21 cellular contexts compared by ENCODE assay signal in genomic region chr10:9009505-9009904, GRCh38.
A peak's percentile ranks its signal among the peaks of the same experiment; 100 is the strongest.
DNase-seq lines count a peak whose midpoint lies in the region; ATAC-seq and TF ChIP-seq lines count a peak whose summit lies in the region.
"Had no signal": no experiment of that assay in that cellular context is flagged by ENCODE, and none has a peak within 500 bp of the region (broad histone marks: within the 10 kb centered on the region; RNA-seq: fewer than 3 reads in every experiment).

No MANE protein-coding gene starts in this region.

- H3K4me1 ChIP-seq in A673 (ENCODE audit: insufficient read depth, low read length, poor library complexity, severe bottlenecking) (no peaks in the 10 kb centered on the region), H9 (ENCODE audit: insufficient read depth, low read length) (no peaks in the 10 kb centered on the region; the same call in 1 of the 2 replicates)

- peak overlapping the region; percentile 85 for H3K27ac Mint-ChIP-seq in CD4-positive, alpha-beta T cell
- no peak overlapping the region for H3K27ac Mint-ChIP-seq in activated CD8-positive, alpha-beta T cell treated with anti-CD3 and anti-CD28 coated beads, Interleukin-2, amount 10 ng/mL, durations not matched to agents 7 days and 5 days
- H3K27ac Mint-ChIP-seq in H9, result peak overlapping the region in 1 of 3 experiments; percentile 67; a peak in 1 of 7 replicates
- H3K27ac Mint-ChIP-seq: activated naive CD4-positive, alpha-beta T cell treated with anti-CD3 and anti-CD28 coated beads for 36 hours; stimulated activated naive B cell treated with anti-CD40 and anti-IgM and Interleukin-4, amounts not matched to agents 10 μg/mL and 1 μg/mL and 100 μg/mL, for 72 hours had no signal

- H3K36me3 ChIP-seq in A673 (ENCODE audit: insufficient read depth, low read length, poor library complexity, severe bottlenecking), result no peaks in the 10 kb centered on the region
- H3K36me3 ChIP-seq: thoracic aorta had no signal

- H3K27me3 ChIP-seq in CD4-positive, alpha-beta T cell (ENCODE audit: control insufficient read depth, insufficient read depth, low read length), result no peaks in the 10 kb centered on the region
- no peaks in the 10 kb centered on the region for H3K27me3 ChIP-seq in A673 (replicated peaks; ENCODE audit: insufficient read depth, low read depth, low read length, poor library complexity)
- no peaks in the 10 kb centered on the region for H3K27me3 ChIP-seq in H9 (ENCODE audit: insufficient read depth, low read length)

- no peak overlapping the region for H3K9ac ChIP-seq in H9 (ENCODE audit: extremely low read depth, insufficient read length, low read length)

- H3K56ac ChIP-seq in H9 (ENCODE audit: insufficient read length, low read depth, low read length), result no peak overlapping the region

- H3K4ac ChIP-seq in H9 (ENCODE audit: low read depth, low read length), result no peak overlapping the region

- no peak overlapping the region for H2BK20ac ChIP-seq in H9 (ENCODE audit: low read depth, low read length, poor library complexity, severe bottlenecking)

- H3K79me1 ChIP-seq in H9 (ENCODE audit: insufficient read depth, low read depth, low read length, poor library complexity, severe bottlenecking), result no peaks in the 10 kb centered on the region

- H3K14ac ChIP-seq in H9 (ENCODE audit: insufficient read depth, low read length), result no peak overlapping the region

- no peak for ATAC-seq in CD4-positive, alpha-beta T cell (ENCODE audit: poor library complexity)
- ATAC-seq in activated CD8-positive, alpha-beta T cell treated with anti-CD3 and anti-CD28 coated beads, Interleukin-2, amount 10 ng/mL, durations not matched to agents 7 days and 5 days, result no peak
- ATAC-seq: HepG2, left cardiac atrium had no signal

- H3K27ac ChIP-seq in CD4-positive, alpha-beta T cell (ENCODE audit: low read depth, low read length), result no peak overlapping the region
- H3K27ac ChIP-seq in A673 (ENCODE audit: low read depth, low read length, poor library complexity, severe bottlenecking), result no peak overlapping the region
- no peak overlapping the region for H3K27ac ChIP-seq in H9 (ENCODE audit: insufficient read length, low read depth, low read length)
- H3K27ac ChIP-seq: thoracic aorta had no signal

- H3K4me3 ChIP-seq in fibroblast of pulmonary artery (replicated peaks; ENCODE audit: low read depth, low read length) (no peak overlapping the region), A673 (ENCODE audit: low read depth, low read length, poor library complexity, severe bottlenecking) (no peak overlapping the region)
- H3K4me3 ChIP-seq: thoracic aorta had no signal

- no peak for TF ChIP-seq CTCF in CD4-positive, alpha-beta T cell (IDR thresholded peaks at IDR 0.05)
- TF ChIP-seq CTCF in fibroblast of pulmonary artery (IDR thresholded peaks at IDR 0.05; ENCODE audit: low read length, missing control alignments), result no peak
- no peak for TF ChIP-seq CTCF in A673 (conservative IDR thresholded peaks at IDR 0.05; ENCODE audit: low read depth, low read length)
- no peak for TF ChIP-seq CTCF in H9 (conservative IDR thresholded peaks at IDR 0.05)

- no peak overlapping the region for H4K91ac ChIP-seq in H9 (ENCODE audit: insufficient read length, low read depth, low read length)

- no peak overlapping the region for H4K5ac ChIP-seq in H9 (ENCODE audit: insufficient read length, low read depth, low read length)

- no peaks in the 10 kb centered on the region for H3K23me2 ChIP-seq in H9 (ENCODE audit: insufficient read length, low read depth, low read length, poor library complexity, severe bottlenecking)

- no peak overlapping the region for H3K4me2 ChIP-seq in H9 (ENCODE audit: insufficient read depth, insufficient read length, low read length)

- H3K9me3 ChIP-seq in CD4-positive, alpha-beta T cell (ENCODE audit: control insufficient read depth, low read length), result no peaks in the 10 kb centered on the region
- H3K9me3 ChIP-seq in A673 (ENCODE audit: low read depth, low read length, poor library complexity, severe bottlenecking) (no peaks in the 10 kb centered on the region), H9 (ENCODE audit: control insufficient read depth, low read depth, low read length) (no peaks in the 10 kb centered on the region)
- H3K9me3 ChIP-seq: thoracic aorta had no signal

- DNase-seq in CD4-positive, alpha-beta T cell, result no peak
- DNase-seq in EH (ENCODE audit: low read depth) (peak; percentile 12), fibroblast of pulmonary artery (ENCODE audit: low read depth) (peak; percentile 33), A673 (ENCODE audit: low spot score) (no peak), KBM-7 (no peak), H9 (no peak), anterior cingulate cortex (lab: John Stamatoyannopoulos, UW) (no peak)
- no peak for DNase-seq in activated CD8-positive, alpha-beta T cell treated with anti-CD3 and anti-CD28 coated beads, Interleukin-2, amount 10 ng/mL, durations not matched to agents 7 days and 5 days
- DNase-seq: DMS79; glutamatergic neuron; left cardiac atrium; NCI-H1092 treated with DMSO at 0.1 percent for 48 hours; NCI-H2029 treated with DMSO at 0.1 percent for 48 hours; nucleus accumbens; SHP77 treated with DMSO at 0.1 percent for 48 hours; small intestine; stimulated activated CD4-positive, alpha-beta T cell treated with anti-CD3 and anti-CD28 coated beads, Interleukin-2, amount 100 ng/mL, for 48 hours; stimulated activated naive B cell treated with anti-CD40 and anti-IgM and Interleukin-4, amounts not matched to agents 10 μg/mL and 1 μg/mL and 100 μg/mL, for 72 hours had no signal

- no peak overlapping the region for H3K23ac ChIP-seq in H9 (ENCODE audit: insufficient read length, low read depth, low read length)

- H4K8ac ChIP-seq in H9 (replicated peaks; ENCODE audit: insufficient read length, low read depth, low read length), result no peak overlapping the region

- BruUV-seq in A673 (replicated peaks; lab: Mats Ljungman, UMichigan), result no TSS peak

- no peak overlapping the region for H2BK12ac ChIP-seq in H9 (ENCODE audit: insufficient read length, low read depth, low read length)

- H3K27me3 Mint-ChIP-seq in CD4-positive, alpha-beta T cell, result no peaks in the 10 kb centered on the region
- no peaks in the 10 kb centered on the region for H3K27me3 Mint-ChIP-seq in activated CD8-positive, alpha-beta T cell treated with anti-CD3 and anti-CD28 coated beads, Interleukin-2, amount 10 ng/mL, durations not matched to agents 7 days and 5 days (ENCODE audit: low read depth)
- H3K27me3 Mint-ChIP-seq in H9 (ENCODE audit: low read depth), result peaks cover 4% of the 10 kb centered on the region
- H3K27me3 Mint-ChIP-seq: stimulated activated naive B cell treated with anti-CD40 and anti-IgM and Interleukin-4, amounts not matched to agents 10 μg/mL and 1 μg/mL and 100 μg/mL, for 72 hours had no signal

- no peak overlapping the region for H2BK15ac ChIP-seq in H9 (ENCODE audit: low read depth, low read length)

- no peak overlapping the region for H2AK5ac ChIP-seq in H9 (ENCODE audit: insufficient read length, low read length)

- POLR2A ChIA-PET in CD4-positive, alpha-beta T cell (lab: Charles Lee), result interaction anchor here (0.6 to 2.6 kb wide), 6 partner anchors 13 to 678 kb away, joined by 3 to 34 read pairs (median 4); no protein-coding TSS in a partner anchor
- POLR2A ChIA-PET in activated CD8-positive, alpha-beta T cell treated with anti-CD3 and anti-CD28 coated beads, Interleukin-2, amount 10 ng/mL, durations not matched to agents 7 days and 5 days (lab: Charles Lee), result no interaction called here
- POLR2A ChIA-PET in A673 (lab: Charles Lee; ENCODE audit: low non-redundant PET), result no interaction called here

- no peaks in the 10 kb centered on the region for H3K79me2 ChIP-seq in H9 (ENCODE audit: insufficient read depth, low read length)

- H3K18ac ChIP-seq in H9 (ENCODE audit: insufficient read length, low read depth, low read length), result no peak overlapping the region

- peak overlapping the region; percentile 76 for H3K4me3 Mint-ChIP-seq in CD4-positive, alpha-beta T cell
- H3K4me3 Mint-ChIP-seq in activated CD8-positive, alpha-beta T cell treated with anti-CD3 and anti-CD28 coated beads, Interleukin-2, amount 10 ng/mL, durations not matched to agents 7 days and 5 days, result peak overlapping the region; percentile 3
- H3K4me3 Mint-ChIP-seq in H9, result no peak overlapping the region
- H3K4me3 Mint-ChIP-seq: activated naive CD4-positive, alpha-beta T cell treated with anti-CD3 and anti-CD28 coated beads for 36 hours; stimulated activated naive B cell treated with anti-CD40 and anti-IgM and Interleukin-4, amounts not matched to agents 10 μg/mL and 1 μg/mL and 100 μg/mL, for 72 hours had no signal

- H4K20me1 ChIP-seq in H9 (ENCODE audit: control insufficient read depth, insufficient read depth, insufficient read length), result no peaks in the 10 kb centered on the region

- intact Hi-C loops in CD4-positive, alpha-beta T cell (cut with DNase I, micrococcal nuclease), result no loop called here
- intact Hi-C loops in A673 (cut with micrococcal nuclease; ENCODE audit: unreplicated experiment), result no loop called here

- in situ Hi-C loops in KBM-7 (cut with MboI; ENCODE audit: low pct_unique_long_range_greater_than_20kb, low sequenced_read_pairs), result no loop called here

- CTCF ChIA-PET in CD4-positive, alpha-beta T cell (lab: Charles Lee), result no interaction called here
- CTCF ChIA-PET in activated CD8-positive, alpha-beta T cell treated with anti-CD3 and anti-CD28 coated beads, Interleukin-2, amount 10 ng/mL, durations not matched to agents 7 days and 5 days (lab: Charles Lee), result interaction anchor here (1.0 kb wide), 1 partner anchor 200 kb away, joined by 3 read pairs; no protein-coding TSS in a partner anchor
- CTCF ChIA-PET in A673 (lab: Charles Lee), result no interaction called here

- peaks cover 5% of the 10 kb centered on the region for H3K36me3 Mint-ChIP-seq in CD4-positive, alpha-beta T cell (ENCODE audit: low read depth)
- H3K36me3 Mint-ChIP-seq in activated CD8-positive, alpha-beta T cell treated with anti-CD3 and anti-CD28 coated beads, Interleukin-2, amount 10 ng/mL, durations not matched to agents 7 days and 5 days (ENCODE audit: low read depth), result peaks cover 8% of the 10 kb centered on the region
- H3K36me3 Mint-ChIP-seq in H9 (ENCODE audit: insufficient read depth in 1 of 3, low read depth in 3 of 3), result no peaks in the 10 kb centered on the region; a peak in 1 of 7 replicates
- H3K36me3 Mint-ChIP-seq: stimulated activated naive B cell treated with anti-CD40 and anti-IgM and Interleukin-4, amounts not matched to agents 10 μg/mL and 1 μg/mL and 100 μg/mL, for 72 hours had no signal

- H2AFZ ChIP-seq in H9 (ENCODE audit: low read length), result no peak overlapping the region

- no peak overlapping the region for H3T11ph ChIP-seq in H9 (ENCODE audit: low read length)

- H3K4me1 Mint-ChIP-seq in CD4-positive, alpha-beta T cell (ENCODE audit: low read depth), result peaks cover 63% of the 10 kb centered on the region
- peaks cover 45% of the 10 kb centered on the region for H3K4me1 Mint-ChIP-seq in activated CD8-positive, alpha-beta T cell treated with anti-CD3 and anti-CD28 coated beads, Interleukin-2, amount 10 ng/mL, durations not matched to agents 7 days and 5 days (ENCODE audit: low read depth)
- peaks cover 3 to 4% of the 10 kb centered on the region in 2 experiments; a peak in 1 of 4 replicates for H3K4me1 Mint-ChIP-seq in H9

- no peak overlapping the region for H2BK120ac ChIP-seq in H9 (ENCODE audit: low read depth, low read length, poor library complexity, severe bottlenecking)

- H3K9me3 Mint-ChIP-seq in CD4-positive, alpha-beta T cell, result no peaks in the 10 kb centered on the region
- no peaks in the 10 kb centered on the region for H3K9me3 Mint-ChIP-seq in activated CD8-positive, alpha-beta T cell treated with anti-CD3 and anti-CD28 coated beads, Interleukin-2, amount 10 ng/mL, durations not matched to agents 7 days and 5 days (ENCODE audit: insufficient read depth)
- no peaks in the 10 kb centered on the region for H3K9me3 Mint-ChIP-seq in H9
- H3K9me3 Mint-ChIP-seq: activated naive CD4-positive, alpha-beta T cell treated with anti-CD3 and anti-CD28 coated beads for 36 hours; stimulated activated naive B cell treated with anti-CD40 and anti-IgM and Interleukin-4, amounts not matched to agents 10 μg/mL and 1 μg/mL and 100 μg/mL, for 72 hours had no signal

- no CpG with 5 or more reads among the region's 9 CpGs for WGBS in H9 (ENCODE audit: extremely low coverage, insufficient read length, low lambda C conversion rate)

- H2BK5ac ChIP-seq in H9 (ENCODE audit: insufficient read length, low read length), result no peak overlapping the region

Comparison
In these comparisons a context has a peak if more than half of its experiments do, and no peak if none do; other contexts are left out.
1. DNase-seq: peak in EH (single experiment) and fibroblast of pulmonary artery (single experiment); none in CD4-positive, alpha-beta T cell (0 of 10), activated CD8-positive, alpha-beta T cell treated with anti-CD3 and anti-CD28 coated beads, Interleukin-2, amount 10 ng/mL, durations not matched to agents 7 days and 5 days (single experiment), A673 (single experiment), KBM-7 (single experiment), H9 (single experiment) and anterior cingulate cortex (0 of 58).
2. H3K4me3 Mint-ChIP-seq: peak in CD4-positive, alpha-beta T cell (single experiment) and activated CD8-positive, alpha-beta T cell treated with anti-CD3 and anti-CD28 coated beads, Interleukin-2, amount 10 ng/mL, durations not matched to agents 7 days and 5 days (single experiment); none in H9 (0 of 2).